9 cellular contexts compared by ENCODE assay signal in the genomic region with DNA sequence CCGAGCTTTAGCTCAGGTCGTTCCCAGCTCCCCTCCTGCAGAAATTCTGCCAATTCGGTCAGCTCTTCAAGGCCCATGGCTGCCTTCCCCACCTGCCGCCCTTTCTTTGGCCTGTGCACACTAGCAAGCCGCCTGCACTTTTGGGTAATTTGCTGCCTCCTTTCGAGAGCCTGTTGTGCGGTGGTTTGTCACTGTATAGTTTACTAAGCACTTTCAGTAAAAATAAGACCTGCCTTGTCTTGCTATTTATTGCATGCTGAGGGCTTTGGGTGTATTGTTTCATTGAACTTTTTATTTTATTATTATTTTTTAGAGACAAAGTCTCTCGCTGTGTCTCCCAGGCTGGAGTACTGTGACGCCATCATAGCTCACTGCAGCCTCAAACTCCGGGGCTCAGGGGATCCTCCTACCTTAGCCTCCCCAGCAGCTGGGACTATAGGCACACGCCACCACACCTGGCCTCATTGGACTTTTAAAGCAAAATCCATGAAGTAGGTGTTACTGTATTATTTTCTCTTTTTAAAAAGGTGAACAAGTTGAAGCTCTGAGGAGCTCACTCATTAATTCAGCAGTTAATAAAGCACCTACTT. TPM values are rescaled to one million over a fixed set of nuclear protein-coding genes. Genes with fewer than 3 reads are reported as not detected.
DNase-seq lines count a peak whose midpoint lies in the region; ATAC-seq and TF ChIP-seq lines count a peak whose summit lies in the region.
"Had no signal": no experiment of that assay in that cellular context is flagged by ENCODE, and none has a peak within 500 bp of the region (broad histone marks: within the 10 kb centered on the region; RNA-seq: fewer than 3 reads in every experiment).

No MANE protein-coding gene starts in this region.

- H2BK12ac ChIP-seq in H9 (ENCODE audit: insufficient read length, low read depth, low read length): no peak overlapping the region

- H3K9me3 Mint-ChIP-seq in H9: no peaks in the 10 kb centered on the region; a peak in 1 of 5 replicates

- H3K27me3 Mint-ChIP-seq in H9 (ENCODE audit: low read depth): peaks cover 7% of the 10 kb centered on the region
- peaks cover 21% of the 10 kb centered on the region for H3K27me3 Mint-ChIP-seq in T-helper 17 cell

- DNase-seq in H9 (no peak), T-helper 17 cell (no peak), smooth muscle cell (lab: John Stamatoyannopoulos, UW; ENCODE audit: unreplicated experiment) (no peak), NCI-H69 (lab: John Stamatoyannopoulos, UW) (no peak), medulla oblongata (ENCODE audit: extremely low spot score) (no peak), NCI-H187 treated with DMSO at 0.1 percent for 48 hours (lab: John Stamatoyannopoulos, UW) (no peak)

- no peak overlapping the region for H3K4ac ChIP-seq in H9 (ENCODE audit: low read depth, low read length)

- no CpG with 5 or more reads among the region's 11 CpGs for WGBS in H9 (ENCODE audit: extremely low coverage, insufficient read length, low lambda C conversion rate)
- WGBS in gastroesophageal sphincter (ENCODE audit: low coverage in 1 of 2), 2 donors: 30 to 32% methylated on average over 4 to 11 of the region's 11 CpGs
- 48% methylated on average over 11 of the region's 11 CpGs for WGBS in smooth muscle cell (ENCODE audit: low lambda C conversion rate)

- H3K27ac Mint-ChIP-seq in H9 (peak overlapping the region; percentile 72 to 97 (median 88); a peak in 6 of 7 replicates), T-helper 17 cell (no peak overlapping the region)

- H3K23me2 ChIP-seq in H9 (ENCODE audit: insufficient read length, low read depth, low read length, poor library complexity, severe bottlenecking): peaks cover 10% of the 10 kb centered on the region

- no peak overlapping the region for H2BK120ac ChIP-seq in H9 (ENCODE audit: low read depth, low read length, poor library complexity, severe bottlenecking)

- H3K36me3 Mint-ChIP-seq in H9 (ENCODE audit: insufficient read depth in 1 of 3, low read depth in 3 of 3) (no peaks in the 10 kb centered on the region), T-helper 17 cell (ENCODE audit: low read depth) (peaks cover 2% of the 10 kb centered on the region)

- H3F3A ChIP-seq in smooth muscle cell (ENCODE audit: low read depth): peaks cover 9% of the 10 kb centered on the region

- H2AK5ac ChIP-seq in H9 (ENCODE audit: insufficient read length, low read length): no peak overlapping the region

- H3K79me1 ChIP-seq in H9 (ENCODE audit: insufficient read depth, low read depth, low read length, poor library complexity, severe bottlenecking): no peaks in the 10 kb centered on the region

- H4K5ac ChIP-seq in H9 (ENCODE audit: insufficient read length, low read depth, low read length): no peak overlapping the region

- no peak overlapping the region for H3K56ac ChIP-seq in H9 (ENCODE audit: insufficient read length, low read depth, low read length)

- no peak overlapping the region for H4K91ac ChIP-seq in H9 (ENCODE audit: insufficient read length, low read depth, low read length)

- H2BK15ac ChIP-seq in H9 (ENCODE audit: low read depth, low read length): no peak overlapping the region

- H3K79me2 ChIP-seq in H9 (ENCODE audit: insufficient read depth, low read length): no peaks in the 10 kb centered on the region
- no peaks in the 10 kb centered on the region for H3K79me2 ChIP-seq in smooth muscle cell (ENCODE audit: low read depth)

- H3K4me1 ChIP-seq in H9 (ENCODE audit: insufficient read depth, low read length): peaks cover 13% of the 10 kb centered on the region
- H3K4me1 ChIP-seq in gastroesophageal sphincter: peaks cover 0 to 62% (median 27%) of the 10 kb centered on the region in 3 donors
- H3K4me1 ChIP-seq in smooth muscle cell (ENCODE audit: low read depth): peaks cover 14% of the 10 kb centered on the region

- H3K27me3 ChIP-seq in H9 (ENCODE audit: insufficient read depth, low read length) (no peaks in the 10 kb centered on the region), gastroesophageal sphincter (no peaks in the 10 kb centered on the region), smooth muscle cell (ENCODE audit: low read depth) (no peaks in the 10 kb centered on the region)

- TF ChIP-seq CTCF in H9 (conservative IDR thresholded peaks at IDR 0.05) (no peak), gastroesophageal sphincter (IDR thresholded peaks at IDR 0.05) (no peak), smooth muscle cell (IDR thresholded peaks at IDR 0.05; ENCODE audit: borderline replicate concordance, insufficient read depth, poor library complexity, severe bottlenecking) (no peak)

- H4K8ac ChIP-seq in H9 (replicated peaks; ENCODE audit: insufficient read length, low read depth, low read length): no peak overlapping the region

- H3T11ph ChIP-seq in H9 (ENCODE audit: low read length): no peak overlapping the region

- H3K36me3 ChIP-seq in gastroesophageal sphincter (no peaks in the 10 kb centered on the region), smooth muscle cell (ENCODE audit: low read depth) (no peaks in the 10 kb centered on the region)

- H3K23ac ChIP-seq in H9 (ENCODE audit: insufficient read length, low read depth, low read length): no peak overlapping the region

- peak overlapping the region; percentile 29 for H3K18ac ChIP-seq in H9 (ENCODE audit: insufficient read length, low read depth, low read length)

- H3K9me3 ChIP-seq in H9 (ENCODE audit: control insufficient read depth, low read depth, low read length): no peaks in the 10 kb centered on the region
- no peaks in the 10 kb centered on the region for H3K9me3 ChIP-seq in T-helper 17 cell (ENCODE audit: control insufficient read depth, low read length, poor library complexity, severe bottlenecking)
- H3K9me3 ChIP-seq in gastroesophageal sphincter: no peaks in the 10 kb centered on the region
- no peaks in the 10 kb centered on the region for H3K9me3 ChIP-seq in smooth muscle cell (replicated peaks; ENCODE audit: low read depth)

- peak overlapping the region; percentile 79 for H3K4me2 ChIP-seq in H9 (ENCODE audit: insufficient read depth, insufficient read length, low read length)
- H3K4me2 ChIP-seq in smooth muscle cell: peak overlapping the region; percentile 87
- H3K4me2 ChIP-seq: KMS-11 had no signal

- peaks cover 43 to 49% of the 10 kb centered on the region in 2 experiments for H3K4me1 Mint-ChIP-seq in H9
- H3K4me1 Mint-ChIP-seq in T-helper 17 cell: peaks cover 21% of the 10 kb centered on the region

- no peak overlapping the region for H2BK5ac ChIP-seq in H9 (ENCODE audit: insufficient read length, low read length)

- TF ChIP-seq POLR2A in gastroesophageal sphincter (IDR thresholded peaks at IDR 0.05): no peak

- H3K4me3 Mint-ChIP-seq in H9 (peak overlapping the region; percentile 67 to 79), T-helper 17 cell (peak overlapping the region; percentile 91)

- no peak overlapping the region for H2AFZ ChIP-seq in H9 (ENCODE audit: low read length)
- no peak overlapping the region for H2AFZ ChIP-seq in smooth muscle cell (ENCODE audit: low read depth)

- H3K27ac ChIP-seq in H9 (ENCODE audit: insufficient read length, low read depth, low read length) (no peak overlapping the region), gastroesophageal sphincter (peak overlapping the region; percentile 62 to 90 (median 88)), smooth muscle cell (ENCODE audit: low read depth) (no peak overlapping the region)
- H3K27ac ChIP-seq: KMS-11 had no signal

- H3K9ac ChIP-seq in H9 (ENCODE audit: extremely low read depth, insufficient read length, low read length): peak overlapping the region; percentile 31
- H3K9ac ChIP-seq in smooth muscle cell (ENCODE audit: low read depth): no peak overlapping the region
- H3K9ac ChIP-seq: KMS-11 had no signal

- TF ChIP-seq EP300 in gastroesophageal sphincter (IDR thresholded peaks at IDR 0.05): no peak

- H3K14ac ChIP-seq in H9 (ENCODE audit: insufficient read depth, low read length): 0 out of 2 replicates have a peak overlapping the region, but pooled peaks have one; percentile 60

- no peak overlapping the region for H2BK20ac ChIP-seq in H9 (ENCODE audit: low read depth, low read length, poor library complexity, severe bottlenecking)

- H3K4me3 ChIP-seq in gastroesophageal sphincter (peak overlapping the region; percentile 33 to 57), smooth muscle cell (peak overlapping the region; percentile 58)

- H4K20me1 ChIP-seq in H9 (ENCODE audit: control insufficient read depth, insufficient read depth, insufficient read length): no peaks in the 10 kb centered on the region
- H4K20me1 ChIP-seq in smooth muscle cell (ENCODE audit: low read depth): no peaks in the 10 kb centered on the region

- ATAC-seq in T-helper 17 cell: peak; percentile 35
- no peak for ATAC-seq in gastroesophageal sphincter
- ATAC-seq in HG03460 (IDR thresholded peaks at IDR 0.05; ENCODE audit: unreplicated experiment): no peak

RNA-seq across cellular contexts. Expression of a gene that starts 1.1 kb away (rescaled TPM):
- total RNA-seq in H9 (2021) (9.0 and 10.2 TPM in 2 replicates), T-helper 17 cell (not detected), gastroesophageal sphincter (10 to 100 TPM; 25.8 to 39.4 (median 32.9) TPM), smooth muscle cell (2.5 and 10.1 TPM in 2 replicates)
- 6.9 and 7.4 TPM in 2 replicates for polyA plus RNA-seq in smooth muscle cell

RNA-seq across cellular contexts. Expression of a gene that starts 39.0 kb away (rescaled TPM):
- total RNA-seq in H9 (2021): 14.1 and 14.7 TPM in 2 replicates
- total RNA-seq in T-helper 17 cell: under 1 TPM in 1 of 2 donors, not detected in 1; 0.32 TPM
- total RNA-seq in gastroesophageal sphincter: 1 to 10 TPM; 2.5 to 8.7 (median 4.1) TPM
- total RNA-seq in smooth muscle cell: 26.4 and 31.6 TPM in 2 replicates
- 41.3 and 98.8 TPM in 2 replicates for polyA plus RNA-seq in smooth muscle cell

Comparison
In these comparisons a context has a peak if more than half of its experiments do, and no peak if none do; other contexts are left out.
1. H3K27ac ChIP-seq: peak in gastroesophageal sphincter (4 of 4); none in H9 (single experiment) and smooth muscle cell (single experiment).